Comparison of ENCODE assay signal across 1 cellular context in the genomic region with DNA sequence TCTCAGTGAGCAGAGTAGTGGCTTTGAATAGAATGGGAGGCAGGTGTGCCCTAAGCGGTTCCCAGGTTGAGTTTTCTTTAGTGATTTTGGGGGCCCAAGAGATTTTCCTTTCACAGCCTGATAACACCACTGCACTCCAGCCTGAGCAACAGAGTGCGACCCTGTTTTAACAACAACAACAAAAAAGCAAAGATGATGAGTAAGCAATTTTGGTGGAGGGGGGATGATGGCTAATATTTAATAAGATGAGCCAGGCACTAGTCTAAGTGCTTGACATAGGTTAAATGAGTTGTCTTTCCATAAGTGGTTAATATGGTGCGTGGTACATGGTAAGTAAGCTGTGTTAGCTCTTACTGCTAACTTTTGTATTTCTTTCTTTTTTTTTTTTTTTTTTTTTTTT.
TF ChIP-seq lines count a peak whose summit lies in the region.

No MANE protein-coding gene starts in this region.

TF ChIP-seq in K562, 482 proteins besides CTCF, POLR2A, EP300 and RAD21 (continued from another document):
- TF ChIP-seq CBX3 (IDR thresholded peaks at IDR 0.05; ENCODE audit: borderline replicate concordance in 1 of 2, low read length in 2 of 2) (no peak), SPI1 (IDR thresholded peaks at IDR 0.05; ENCODE audit: borderline replicate concordance, low read depth, low read length) (no peak), FOXJ3 (CRISPR knock-in tag; IDR thresholded peaks at IDR 0.05) (no peak), HLTF (IDR thresholded peaks at IDR 0.05) (no peak), BRF1 (IDR thresholded peaks at IDR 0.05; ENCODE audit: borderline replicate concordance, extremely low read depth, insufficient read length) (no peak), ZNF764 (CRISPR knock-in tag; IDR thresholded peaks at IDR 0.05; ENCODE audit: low read depth) (no peak), SIN3B (IDR thresholded peaks at IDR 0.05; ENCODE audit: low read depth) (no peak), ZNF121 (CRISPR knock-in tag; conservative IDR thresholded peaks at IDR 0.05) (no peak), NCOA2 (IDR thresholded peaks at IDR 0.05; ENCODE audit: partially characterized antibody in 2 of 2) (no peak), SNRNP70 (optimal IDR thresholded peaks at IDR 0.05; ENCODE audit: low read depth, low read length) (no peak), ZNF347 (CRISPR knock-in tag; IDR thresholded peaks at IDR 0.05; ENCODE audit: low read depth) (no peak), ARNT (IDR thresholded peaks at IDR 0.05) (no peak), SREBF1 (IDR thresholded peaks at IDR 0.05; ENCODE audit: borderline replicate concordance, low read depth, low read length) (no peak), ZNF717 (CRISPR knock-in tag; IDR thresholded peaks at IDR 0.05) (no peak), ZC3H11A (IDR thresholded peaks at IDR 0.05; ENCODE audit: low read depth, low read length) (no peak), TOE1 (IDR thresholded peaks at IDR 0.05; ENCODE audit: borderline replicate concordance) (no peak), TOE1 (CRISPR knock-in tag; IDR thresholded peaks at IDR 0.05; ENCODE audit: borderline replicate concordance, low read depth) (no peak), ZNF316 (IDR thresholded peaks at IDR 0.05) (peak; percentile 97), KDM2B (CRISPR knock-in tag; IDR thresholded peaks at IDR 0.05) (no peak)
- TF ChIP-seq, protein P1, sequence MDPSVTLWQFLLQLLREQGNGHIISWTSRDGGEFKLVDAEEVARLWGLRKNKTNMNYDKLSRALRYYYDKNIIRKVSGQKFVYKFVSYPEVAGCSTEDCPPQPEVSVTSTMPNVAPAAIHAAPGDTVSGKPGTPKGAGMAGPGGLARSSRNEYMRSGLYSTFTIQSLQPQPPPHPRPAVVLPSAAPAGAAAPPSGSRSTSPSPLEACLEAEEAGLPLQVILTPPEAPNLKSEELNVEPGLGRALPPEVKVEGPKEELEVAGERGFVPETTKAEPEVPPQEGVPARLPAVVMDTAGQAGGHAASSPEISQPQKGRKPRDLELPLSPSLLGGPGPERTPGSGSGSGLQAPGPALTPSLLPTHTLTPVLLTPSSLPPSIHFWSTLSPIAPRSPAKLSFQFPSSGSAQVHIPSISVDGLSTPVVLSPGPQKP (CRISPR knock-in tag; IDR thresholded peaks at IDR 0.05) = no peak
- TF ChIP-seq, protein P2, sequence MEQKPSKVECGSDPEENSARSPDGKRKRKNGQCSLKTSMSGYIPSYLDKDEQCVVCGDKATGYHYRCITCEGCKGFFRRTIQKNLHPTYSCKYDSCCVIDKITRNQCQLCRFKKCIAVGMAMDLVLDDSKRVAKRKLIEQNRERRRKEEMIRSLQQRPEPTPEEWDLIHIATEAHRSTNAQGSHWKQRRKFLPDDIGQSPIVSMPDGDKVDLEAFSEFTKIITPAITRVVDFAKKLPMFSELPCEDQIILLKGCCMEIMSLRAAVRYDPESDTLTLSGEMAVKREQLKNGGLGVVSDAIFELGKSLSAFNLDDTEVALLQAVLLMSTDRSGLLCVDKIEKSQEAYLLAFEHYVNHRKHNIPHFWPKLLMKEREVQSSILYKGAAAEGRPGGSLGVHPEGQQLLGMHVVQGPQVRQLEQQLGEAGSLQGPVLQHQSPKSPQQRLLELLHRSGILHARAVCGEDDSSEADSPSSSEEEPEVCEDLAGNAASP (IDR thresholded peaks at IDR 0.05) = no peak
- TF ChIP-seq, protein P3, sequence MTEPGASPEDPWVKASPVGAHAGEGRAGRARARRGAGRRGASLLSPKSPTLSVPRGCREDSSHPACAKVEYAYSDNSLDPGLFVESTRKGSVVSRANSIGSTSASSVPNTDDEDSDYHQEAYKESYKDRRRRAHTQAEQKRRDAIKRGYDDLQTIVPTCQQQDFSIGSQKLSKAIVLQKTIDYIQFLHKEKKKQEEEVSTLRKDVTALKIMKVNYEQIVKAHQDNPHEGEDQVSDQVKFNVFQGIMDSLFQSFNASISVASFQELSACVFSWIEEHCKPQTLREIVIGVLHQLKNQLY (CRISPR knock-in tag; conservative IDR thresholded peaks at IDR 0.05) = no peak
- TF ChIP-seq, protein P4, sequence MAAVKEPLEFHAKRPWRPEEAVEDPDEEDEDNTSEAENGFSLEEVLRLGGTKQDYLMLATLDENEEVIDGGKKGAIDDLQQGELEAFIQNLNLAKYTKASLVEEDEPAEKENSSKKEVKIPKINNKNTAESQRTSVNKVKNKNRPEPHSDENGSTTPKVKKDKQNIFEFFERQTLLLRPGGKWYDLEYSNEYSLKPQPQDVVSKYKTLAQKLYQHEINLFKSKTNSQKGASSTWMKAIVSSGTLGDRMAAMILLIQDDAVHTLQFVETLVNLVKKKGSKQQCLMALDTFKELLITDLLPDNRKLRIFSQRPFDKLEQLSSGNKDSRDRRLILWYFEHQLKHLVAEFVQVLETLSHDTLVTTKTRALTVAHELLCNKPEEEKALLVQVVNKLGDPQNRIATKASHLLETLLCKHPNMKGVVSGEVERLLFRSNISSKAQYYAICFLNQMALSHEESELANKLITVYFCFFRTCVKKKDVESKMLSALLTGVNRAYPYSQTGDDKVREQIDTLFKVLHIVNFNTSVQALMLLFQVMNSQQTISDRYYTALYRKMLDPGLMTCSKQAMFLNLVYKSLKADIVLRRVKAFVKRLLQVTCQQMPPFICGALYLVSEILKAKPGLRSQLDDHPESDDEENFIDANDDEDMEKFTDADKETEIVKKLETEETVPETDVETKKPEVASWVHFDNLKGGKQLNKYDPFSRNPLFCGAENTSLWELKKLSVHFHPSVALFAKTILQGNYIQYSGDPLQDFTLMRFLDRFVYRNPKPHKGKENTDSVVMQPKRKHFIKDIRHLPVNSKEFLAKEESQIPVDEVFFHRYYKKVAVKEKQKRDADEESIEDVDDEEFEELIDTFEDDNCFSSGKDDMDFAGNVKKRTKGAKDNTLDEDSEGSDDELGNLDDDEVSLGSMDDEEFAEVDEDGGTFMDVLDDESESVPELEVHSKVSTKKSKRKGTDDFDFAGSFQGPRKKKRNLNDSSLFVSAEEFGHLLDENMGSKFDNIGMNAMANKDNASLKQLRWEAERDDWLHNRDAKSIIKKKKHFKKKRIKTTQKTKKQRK (IDR thresholded peaks at IDR 0.05; ENCODE audit: borderline replicate concordance, low read depth, low read length) = no peak
